ENCODE assay signal across 25 cellular contexts in genomic region chr10:124045245-124045644, GRCh38. TPM values are rescaled to one million over a fixed set of nuclear protein-coding genes. Genes with fewer than 3 reads are reported as not detected.
DNase-seq lines count a peak whose midpoint lies in the region; ATAC-seq and TF ChIP-seq lines count a peak whose summit lies in the region.
"Had no signal": no experiment of that assay in that cellular context is flagged by ENCODE, and none has a peak within 500 bp of the region (broad histone marks: within the 10 kb centered on the region; RNA-seq: fewer than 3 reads in every experiment).

No MANE protein-coding gene starts in this region.

- no peak overlapping the region for H3K9ac ChIP-seq in OCI-LY3 (ENCODE audit: low read length)
- H3K9ac ChIP-seq in muscle layer of colon (ENCODE audit: low read length): no peak overlapping the region
- no peak overlapping the region for H3K9ac ChIP-seq in stomach smooth muscle (ENCODE audit: low read length in 2 of 2)

- no peak overlapping the region for H3K4me3 Mint-ChIP-seq in naive thymus-derived CD8-positive, alpha-beta T cell
- H3K4me3 Mint-ChIP-seq: CD8-positive, alpha-beta T cell; GM23338; H9 had no signal

- 64% methylated on average over 6 of the region's 6 CpGs for WGBS in esophagus muscularis mucosa

- H4K20me1 ChIP-seq in OCI-LY3 (ENCODE audit: insufficient read depth, low read length): no peaks in the 10 kb centered on the region

- no peak overlapping the region for H2AFZ ChIP-seq in OCI-LY3 (ENCODE audit: low read depth, low read length)
- H2AFZ ChIP-seq: GM23338 had no signal

- H3K27me3 Mint-ChIP-seq in naive thymus-derived CD8-positive, alpha-beta T cell: peaks cover 0 to 11% (median 3%) of the 10 kb centered on the region in 5 donors

- no peak for ATAC-seq in naive thymus-derived CD8-positive, alpha-beta T cell
- ATAC-seq: CD8-positive, alpha-beta T cell; GM12878; Panc1 had no signal

- H3K79me2 ChIP-seq in OCI-LY3 (ENCODE audit: low read length): no peaks in the 10 kb centered on the region

- POLR2A ChIA-PET in naive thymus-derived CD8-positive, alpha-beta T cell (lab: Charles Lee): no interaction called here

- H3K36me3 Mint-ChIP-seq in naive thymus-derived CD8-positive, alpha-beta T cell: no peaks in the 10 kb centered on the region
- H3K36me3 Mint-ChIP-seq: CD8-positive, alpha-beta T cell had no signal

- H3K27ac ChIP-seq in OCI-LY3 (ENCODE audit: low read length): no peak overlapping the region
- peak overlapping the region; percentile 15 to 81 (median 42) for H3K27ac ChIP-seq in esophagus muscularis mucosa (replicated peaks in 1 of 4)
- H3K27ac ChIP-seq in muscle layer of colon (ENCODE audit: low read depth, low read length): peak overlapping the region; percentile 10
- peak overlapping the region; percentile 41 for H3K27ac ChIP-seq in stomach smooth muscle (ENCODE audit: low read length)
- H3K27ac ChIP-seq: C4-2B, SK-N-MC had no signal

- H3K27me3 ChIP-seq in OCI-LY3 (ENCODE audit: low read depth, low read length) (peaks cover 22% of the 10 kb centered on the region), esophagus muscularis mucosa (no peaks in the 10 kb centered on the region), muscle layer of colon (ENCODE audit: control insufficient read depth in 1 of 2, insufficient read depth in 2 of 2, low read length in 2 of 2) (no peaks in the 10 kb centered on the region), stomach smooth muscle (ENCODE audit: control insufficient read depth in 1 of 2, insufficient read depth in 2 of 2, low read length in 2 of 2) (no peaks in the 10 kb centered on the region)

- H3K36me3 ChIP-seq in OCI-LY3 (replicated peaks; ENCODE audit: low read depth, low read length): no peaks in the 10 kb centered on the region
- peaks cover 0 to 21% (median 9%) of the 10 kb centered on the region in 4 donors for H3K36me3 ChIP-seq in esophagus muscularis mucosa
- peaks cover 21% of the 10 kb centered on the region for H3K36me3 ChIP-seq in muscle layer of colon (ENCODE audit: insufficient read depth, low read length)
- peaks cover 13 to 20% of the 10 kb centered on the region in 2 donors for H3K36me3 ChIP-seq in stomach smooth muscle (ENCODE audit: control insufficient read depth in 2 of 2, insufficient read depth in 2 of 2, low read length in 2 of 2)

- H3K4me2 ChIP-seq in OCI-LY3 (ENCODE audit: low read length): peak overlapping the region; percentile 30; the same call in 1 of the 2 replicates
- H3K4me2 ChIP-seq: GM23338 had no signal

- TF ChIP-seq CTCF in OCI-LY3 (IDR thresholded peaks at IDR 0.05; ENCODE audit: low read depth, low read length) (no peak), esophagus muscularis mucosa (IDR thresholded peaks at IDR 0.05) (no peak)

- H3K4me3 ChIP-seq in OCI-LY3 (ENCODE audit: low read length) (no peak overlapping the region), esophagus muscularis mucosa (no peak overlapping the region), muscle layer of colon (ENCODE audit: low read depth in 1 of 2, low read length in 2 of 2) (no peak overlapping the region), stomach smooth muscle (ENCODE audit: low read length in 2 of 2) (no peak overlapping the region)
- H3K4me3 ChIP-seq: GM12878, GM23338, SK-N-MC had no signal

- no peak for DNase-seq in esophagus muscularis mucosa (ENCODE audit: extremely low spot score)
- no peak for DNase-seq in naive thymus-derived CD8-positive, alpha-beta T cell
- no peak for DNase-seq in NCI-H2029 treated with DMSO at 0.1 percent for 48 hours (lab: John Stamatoyannopoulos, UW)
- no peak for DNase-seq in SW480 (ENCODE audit: low spot score)
- DNase-seq: Caco-2; CD8-positive, alpha-beta T cell; DMS79; EL; GDM1; H9; NCI-H1048; NCI-H1417; NCI-H1694; NCI-H2081; NCI-H2227 treated with DMSO at 0.1 percent for 48 hours; NCI-H526 treated with DMSO at 0.1 percent for 48 hours; SHP77 had no signal

- H3K4me1 ChIP-seq in OCI-LY3 (ENCODE audit: low read length): peaks cover 42% of the 10 kb centered on the region
- peaks cover 3 to 91% (median 83%) of the 10 kb centered on the region in 4 donors for H3K4me1 ChIP-seq in esophagus muscularis mucosa
- H3K4me1 ChIP-seq in muscle layer of colon (ENCODE audit: insufficient read depth, low read length): peaks cover 19% of the 10 kb centered on the region
- peaks cover 56% of the 10 kb centered on the region for H3K4me1 ChIP-seq in stomach smooth muscle (ENCODE audit: control insufficient read depth, insufficient read depth, low read length)

- no peak for TF ChIP-seq EP300 in esophagus muscularis mucosa (IDR thresholded peaks at IDR 0.05)

- intact Hi-C loops in esophagus muscularis mucosa (cut with DNase I): no loop called here

- peaks cover 0 to 30% (median 7%) of the 10 kb centered on the region in 9 donors for H3K9me3 Mint-ChIP-seq in naive thymus-derived CD8-positive, alpha-beta T cell
- H3K9me3 Mint-ChIP-seq: H9 had no signal

- no peak overlapping the region for H3K27ac Mint-ChIP-seq in naive thymus-derived CD8-positive, alpha-beta T cell
- H3K27ac Mint-ChIP-seq: CD8-positive, alpha-beta T cell; GM23338 had no signal

- no peak for TF ChIP-seq POLR2A in esophagus muscularis mucosa (IDR thresholded peaks at IDR 0.05; ENCODE audit: low read depth)

- H3K4me1 Mint-ChIP-seq in naive thymus-derived CD8-positive, alpha-beta T cell: peaks cover 0 to 36% (median 9%) of the 10 kb centered on the region in 4 donors

- H3K9me3 ChIP-seq in OCI-LY3 (ENCODE audit: insufficient read depth, low read length) (no peaks in the 10 kb centered on the region), esophagus muscularis mucosa (no peaks in the 10 kb centered on the region), muscle layer of colon (ENCODE audit: low read length) (no peaks in the 10 kb centered on the region), stomach smooth muscle (ENCODE audit: control insufficient read depth in 2 of 2, low read length in 2 of 2) (no peaks in the 10 kb centered on the region)
- H3K9me3 ChIP-seq: Caco-2 had no signal

RNA-seq across cellular contexts. Expression of gene CHST15, which starts 48.2 kb away (rescaled TPM):
- 10 to 100 TPM; 48.2 to 76.1 (median 62.5) TPM for total RNA-seq in esophagus muscularis mucosa
- total RNA-seq in naive thymus-derived CD8-positive, alpha-beta T cell: 1 to 10 TPM; 2.0 to 2.4 TPM
- under 1 TPM in 2 of 3 donors, not detected in 1; 0.05 to 0.14 TPM for polyA plus RNA-seq in naive thymus-derived CD8-positive, alpha-beta T cell

Comparison
In these comparisons a context has a peak if more than half of its experiments do, and no peak if none do; other contexts are left out.
1. RNA of gene CHST15, which starts 48.2 kb away (total RNA-seq): 48.2 to 76.1 TPM in esophagus muscularis mucosa; 2.0 to 2.4 TPM in naive thymus-derived CD8-positive, alpha-beta T cell; every median in the first group is over 10 times any median in the second.